Comparison of ENCODE assay signal across 8 cellular contexts in the genomic region with DNA sequence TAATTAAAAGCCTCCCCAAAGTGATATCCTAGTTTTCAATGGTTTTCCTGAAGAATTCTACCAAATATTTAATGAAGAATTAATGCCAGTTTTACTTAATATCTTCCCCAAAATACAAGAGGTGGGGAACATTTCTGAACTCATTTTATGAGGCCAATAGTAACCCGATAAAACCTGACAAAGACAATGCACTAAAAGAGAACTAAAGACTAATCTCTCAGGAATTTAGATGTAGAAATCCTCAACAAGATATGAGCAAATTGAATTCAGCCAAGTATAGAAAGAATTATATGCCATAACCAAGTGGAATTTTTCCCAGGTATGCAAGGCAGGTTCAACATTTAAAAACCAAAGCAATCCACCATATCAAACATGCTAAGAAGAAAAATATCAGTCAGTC.
A peak's percentile ranks its signal among the peaks of the same experiment; 100 is the strongest.
DNase-seq lines count a peak whose midpoint lies in the region; ATAC-seq, FAIRE-seq and TF ChIP-seq lines count a peak whose summit lies in the region.
"Not testable (repeated sequence)": the region's sequence is repeated elsewhere in the genome, so short reads cannot be mapped to it uniquely, and the experiment has no call there.

No MANE protein-coding gene starts in this region.

- not testable (repeated sequence) for H4K20me1 ChIP-seq in SK-N-SH (ENCODE audit: insufficient read depth); mammary epithelial cell (ENCODE audit: insufficient read depth, low read length)

- H3K9me2 ChIP-seq in SK-N-SH = not testable (repeated sequence)

- WGBS in A549 (ENCODE audit: missing lambda C conversion rate) = 38% methylated on average over 1 of the region's 1 CpG
- WGBS in SK-N-SH (ENCODE audit: low lambda C conversion rate) = 62% methylated on average over 1 of the region's 1 CpG
- 26% methylated on average over 1 of the region's 1 CpG for WGBS in mammary epithelial cell (ENCODE audit: low coverage, missing lambda C conversion rate)

- peak; percentile 98 for FAIRE-seq in A549 (lab: Jason Lieb, UNC)

- not testable (repeated sequence) for H3K9me3 ChIP-seq in A549; SK-N-SH; mammary epithelial cell (replicated peaks; ENCODE audit: insufficient read depth, low read length); vagina

- TF ChIP-seq EP300 in A549 (IDR thresholded peaks at IDR 0.05); SK-N-SH (IDR thresholded peaks at IDR 0.05; ENCODE audit: borderline replicate concordance in 1 of 2, low read depth in 1 of 2, low read length in 1 of 2): not testable (repeated sequence)

- H3K9ac ChIP-seq in SK-N-SH; mammary epithelial cell (ENCODE audit: insufficient read depth, low read length): not testable (repeated sequence)

- H3K4me2 ChIP-seq in A549; SK-N-SH; mammary epithelial cell (ENCODE audit: insufficient read depth, low read depth, low read length): not testable (repeated sequence)

- CTCF ChIA-PET in A549 (lab: Yijun Ruan, JAX); SK-N-SH (lab: Yijun Ruan, JAX); mammary epithelial cell (lab: Charles Lee; ENCODE audit: low non-redundant PET): not testable (repeated sequence)

- not testable (repeated sequence) for BruUV-seq in mammary epithelial cell (replicated peaks; lab: Mats Ljungman, UMichigan)

- not testable (repeated sequence) for ATAC-seq in A549
- peak; percentile 24 for ATAC-seq in foreskin keratinocyte

- not testable (repeated sequence) for TF ChIP-seq RAD21 in A549 (conservative IDR thresholded peaks at IDR 0.05 in 1 of 2, IDR thresholded peaks at IDR 0.05 in 1 of 2); SK-N-SH (IDR thresholded peaks at IDR 0.05; ENCODE audit: low read length)

- intact Hi-C loops in mammary epithelial cell (cut with micrococcal nuclease); vagina (cut with DNase I): not testable (repeated sequence)

- POLR2A ChIA-PET in A549 (lab: Yijun Ruan, JAX); SK-N-SH (lab: Yijun Ruan, JAX): not testable (repeated sequence)

- not testable (repeated sequence) for TF ChIP-seq POLR2A in A549 (IDR thresholded peaks at IDR 0.05; ENCODE audit: low read length); vagina (IDR thresholded peaks at IDR 0.05)

- not testable (repeated sequence) for H3K79me2 ChIP-seq in SK-N-SH (ENCODE audit: insufficient read depth); mammary epithelial cell (ENCODE audit: insufficient read depth, low read length)

- in situ Hi-C loops in mammary epithelial cell (cut with MboI; ENCODE audit: low sequenced_read_pairs in 2 of 2) = not testable (repeated sequence)

- not testable (repeated sequence) for H2AFZ ChIP-seq in SK-N-SH (ENCODE audit: low read depth); mammary epithelial cell (ENCODE audit: low read depth, low read length)

- DNase-seq in A549 (ENCODE audit: low read depth in 1 of 2, low spot score in 1 of 2); SK-N-SH; vagina (ENCODE audit: extremely low spot score in 2 of 2): not testable (repeated sequence)
- DNase-seq in GM03348 (ENCODE audit: low spot score) (peak; percentile 20), LHCN-M2 (ENCODE audit: low read depth) (peak; percentile 41), mammary epithelial cell (peak; percentile 17), fibroblast of gingiva (ENCODE audit: low read depth) (peak; percentile 11), foreskin keratinocyte (peak; percentile 16 to 65)

- H3K27me3 ChIP-seq in SK-N-SH (ENCODE audit: insufficient read depth); mammary epithelial cell (ENCODE audit: insufficient read depth, low read length); foreskin keratinocyte; vagina: not testable (repeated sequence)

- dilution Hi-C loops in mammary epithelial cell (cut with HindIII; ENCODE audit: low sequenced_read_pairs) = not testable (repeated sequence)

- H3K4me1 ChIP-seq in A549 = peaks cover 16% of the 10 kb centered on the region
- not testable (repeated sequence) for H3K4me1 ChIP-seq in SK-N-SH (ENCODE audit: control insufficient read depth in 1 of 2, insufficient read depth in 2 of 2, low read depth in 1 of 2, low read length in 1 of 2); mammary epithelial cell (ENCODE audit: insufficient read depth, low read length); foreskin keratinocyte; vagina

- H3K36me3 ChIP-seq in SK-N-SH (replicated peaks in 1 of 2; ENCODE audit: control insufficient read depth in 1 of 2, insufficient read depth in 2 of 2, low read length in 1 of 2) (peaks cover 3 to 45% of the 10 kb centered on the region in 2 experiments), vagina (peaks cover 0 to 17% of the 10 kb centered on the region in 2 donors)
- H3K36me3 ChIP-seq in mammary epithelial cell (ENCODE audit: insufficient read depth, low read length) = not testable (repeated sequence)

- H3K4me3 ChIP-seq in A549; SK-N-SH (ENCODE audit: low read depth in 2 of 2, low read length in 1 of 2); mammary epithelial cell (replicated peaks in 1 of 3; ENCODE audit: insufficient read depth in 1 of 3, low read depth in 2 of 3, low read length in 3 of 3); vagina: not testable (repeated sequence)

- not testable (repeated sequence) for H3F3A ChIP-seq in SK-N-SH (replicated peaks; ENCODE audit: insufficient read depth)

- TF ChIP-seq CTCF in A549 (IDR thresholded peaks at IDR 0.05); SK-N-SH (IDR thresholded peaks at IDR 0.05); mammary epithelial cell (conservative IDR thresholded peaks at IDR 0.05 in 1 of 2, IDR thresholded peaks at IDR 0.05 in 1 of 2; ENCODE audit: extremely low read depth in 1 of 2, insufficient read depth in 1 of 2, low read depth in 1 of 2, low read length in 2 of 2); foreskin keratinocyte (conservative IDR thresholded peaks at IDR 0.05); vagina (IDR thresholded peaks at IDR 0.05): not testable (repeated sequence)

- not testable (repeated sequence) for H3K27ac ChIP-seq in A549; SK-N-SH (ENCODE audit: low read depth in 2 of 2, low read length in 1 of 2); mammary epithelial cell (ENCODE audit: insufficient read depth, low read depth, low read length); foreskin keratinocyte
- peak overlapping the region; percentile 33 for H3K27ac ChIP-seq in vagina

TF ChIP-seq in SK-N-SH, 30 proteins besides CTCF, POLR2A, EP300 and RAD21:
- TF ChIP-seq, protein P1, sequence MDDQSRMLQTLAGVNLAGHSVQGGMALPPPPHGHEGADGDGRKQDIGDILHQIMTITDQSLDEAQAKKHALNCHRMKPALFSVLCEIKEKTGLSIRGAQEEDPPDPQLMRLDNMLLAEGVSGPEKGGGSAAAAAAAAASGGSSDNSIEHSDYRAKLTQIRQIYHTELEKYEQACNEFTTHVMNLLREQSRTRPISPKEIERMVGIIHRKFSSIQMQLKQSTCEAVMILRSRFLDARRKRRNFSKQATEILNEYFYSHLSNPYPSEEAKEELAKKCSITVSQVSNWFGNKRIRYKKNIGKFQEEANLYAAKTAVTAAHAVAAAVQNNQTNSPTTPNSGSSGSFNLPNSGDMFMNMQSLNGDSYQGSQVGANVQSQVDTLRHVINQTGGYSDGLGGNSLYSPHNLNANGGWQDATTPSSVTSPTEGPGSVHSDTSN (IDR thresholded peaks at IDR 0.05) = peak; percentile 6; the same call in 1 of the 2 replicates
